ENCODE assay signal across 15 cellular contexts in genomic region chr20:39029324-39029820, GRCh38.
"Had no signal": no experiment of that assay in that cellular context is flagged by ENCODE, and none has a peak within 500 bp of the region (broad histone marks: within the 10 kb centered on the region; RNA-seq: fewer than 3 reads in every experiment).

No MANE protein-coding gene starts in this region.

- H3K27me3 ChIP-seq: testis had no signal

- DNase-seq: activated CD4-positive, alpha-beta memory T cell treated with anti-CD3 and anti-CD28 coated beads for 36 hours; activated CD4-positive, alpha-beta T cell treated with anti-CD3 and anti-CD28 coated beads for 4 hours; activated naive CD4-positive, alpha-beta T cell; activated naive CD8-positive, alpha-beta T cell treated with anti-CD3 and anti-CD28 coated beads for 36 hours; activated T-cell treated with anti-CD3 and anti-CD28 coated beads, Interleukin-2, amount 50 U/mL, for 1 hour; amniotic stem cell; head of caudate nucleus; kidney; psoas muscle; right cardiac atrium; stimulated activated CD4-positive, alpha-beta T cell treated with anti-CD3 and anti-CD28 coated beads, Interleukin-15, amount 100 ng/mL, for 24 hours; stimulated activated CD4-positive, alpha-beta T cell treated with anti-CD3 and anti-CD28 coated beads, Interleukin-2, amount 100 ng/mL, for 48 hours; testis had no signal

- H3K9me3 ChIP-seq: psoas muscle, testis had no signal

- H3K4me3 ChIP-seq: coronary artery, psoas muscle, skin epidermis, testis had no signal

- H3K27ac ChIP-seq: coronary artery, psoas muscle, testis had no signal

- H3K4me1 ChIP-seq: psoas muscle had no signal
